Comparison of ENCODE assay signal across 15 cellular contexts in the genomic region with DNA sequence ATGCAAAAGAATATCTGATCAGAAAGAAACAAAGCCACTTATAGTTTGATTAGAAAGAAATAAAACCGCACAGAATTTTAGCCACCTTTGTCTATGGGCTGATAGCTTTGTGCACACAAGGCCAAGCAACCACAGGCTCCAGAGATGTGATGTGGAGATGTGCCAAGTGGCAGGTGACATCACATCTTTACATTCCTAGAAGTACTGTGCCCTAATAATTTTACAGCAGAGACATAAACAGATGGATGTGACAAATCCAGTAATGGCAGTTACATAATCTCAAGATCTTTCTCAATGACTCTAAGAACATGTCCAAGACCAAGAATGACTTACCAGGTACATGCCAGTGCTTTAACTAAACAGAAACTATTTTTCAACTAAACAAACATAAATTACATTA.
A peak's percentile ranks its signal among the peaks of the same experiment; 100 is the strongest.
DNase-seq lines count a peak whose midpoint lies in the region; ATAC-seq and TF ChIP-seq lines count a peak whose summit lies in the region.
"Had no signal": no experiment of that assay in that cellular context is flagged by ENCODE, and none has a peak within 500 bp of the region (broad histone marks: within the 10 kb centered on the region; RNA-seq: fewer than 3 reads in every experiment).

No MANE protein-coding gene starts in this region.

- no peak overlapping the region for H3K23ac ChIP-seq in IMR-90 (ENCODE audit: low read depth, low read length)

- BruUV-seq in IMR-90 (replicated peaks; lab: Mats Ljungman, UMichigan), result no TSS peak

- no peak overlapping the region for H2AFZ ChIP-seq in IMR-90 (replicated peaks; ENCODE audit: low read length, poor library complexity)
- H2AFZ ChIP-seq: GM23248, parathyroid adenoma had no signal

- CTCF ChIA-PET in IMR-90 (lab: Yijun Ruan, JAX), result no interaction called here

- H3K4me1 ChIP-seq in IMR-90 (ENCODE audit: control insufficient read depth, insufficient read depth, low read length) (peaks cover 3% of the 10 kb centered on the region), aorta (ENCODE audit: control insufficient read depth in 1 of 2, insufficient read depth in 2 of 2, low read length in 2 of 2) (no peaks in the 10 kb centered on the region)
- H3K4me1 ChIP-seq: parathyroid adenoma had no signal

- H3K4me3 ChIP-seq in IMR-90 (ENCODE audit: insufficient read depth, low read depth, low read length) (no peak overlapping the region), aorta (ENCODE audit: low read length in 2 of 2) (no peak overlapping the region)
- H3K4me3 ChIP-seq: GM23248 had no signal

- TF ChIP-seq RAD21 in IMR-90 (IDR thresholded peaks at IDR 0.05; ENCODE audit: low read length), result no peak

- H3K9me3 Mint-ChIP-seq in activated T-cell treated with anti-CD3 and anti-CD28 coated beads, Interleukin-2, amount 50 U/mL, for 24 hours, result no peaks in the 10 kb centered on the region
- no peaks in the 10 kb centered on the region for H3K9me3 Mint-ChIP-seq in activated naive CD8-positive, alpha-beta T cell (ENCODE audit: low read depth)
- H3K9me3 Mint-ChIP-seq in natural killer cell, result no peaks in the 10 kb centered on the region

- peak overlapping the region; percentile 74 for H3K27ac Mint-ChIP-seq in activated T-cell treated with anti-CD3 and anti-CD28 coated beads, Interleukin-2, amount 50 U/mL, for 24 hours
- H3K27ac Mint-ChIP-seq in activated naive CD8-positive, alpha-beta T cell, result no peak overlapping the region
- peak overlapping the region; percentile 82 to 86 for H3K27ac Mint-ChIP-seq in natural killer cell

- H3K27ac ChIP-seq in IMR-90 (ENCODE audit: insufficient read depth, low read length) (no peak overlapping the region), aorta (ENCODE audit: low read depth in 1 of 2, low read length in 2 of 2) (no peak overlapping the region)
- H3K27ac ChIP-seq: GM23248, parathyroid adenoma had no signal

- no peak for TF ChIP-seq CTCF in IMR-90 (conservative IDR thresholded peaks at IDR 0.05; ENCODE audit: low read depth, low read length)
- no peak for TF ChIP-seq CTCF in natural killer cell (IDR thresholded peaks at IDR 0.05)
- no peak for TF ChIP-seq CTCF in GM10266 (IDR thresholded peaks at IDR 0.05; ENCODE audit: control insufficient read depth, insufficient read depth, low read depth, missing control alignments)

- no peak overlapping the region for H3K4me3 Mint-ChIP-seq in activated T-cell treated with anti-CD3 and anti-CD28 coated beads, Interleukin-2, amount 50 U/mL, for 24 hours
- peak overlapping the region; percentile 61 for H3K4me3 Mint-ChIP-seq in activated naive CD8-positive, alpha-beta T cell
- peak overlapping the region; percentile 80 for H3K4me3 Mint-ChIP-seq in natural killer cell
- H3K4me3 Mint-ChIP-seq: endodermal cell had no signal

- H2AK5ac ChIP-seq in IMR-90 (ENCODE audit: low read depth, low read length), result no peak overlapping the region

- no peak for DNase-seq in activated T-cell treated with anti-CD3 and anti-CD28 coated beads, Interleukin-2, amount 50 U/mL, for 24 hours
- DNase-seq in activated T-cell treated with anti-CD3 and anti-CD28 coated beads, Interleukin-2, amount 50 U/mL, for 48 hours, result no peak
- DNase-seq in IMR-90 (peak; percentile 5), natural killer cell (no peak), aorta (no peak), GM10266 (ENCODE audit: extremely low spot score) (no peak), DMS153 (lab: John Stamatoyannopoulos, UW) (no peak)
- DNase-seq: activated CD4-positive, alpha-beta T cell treated with anti-CD3 and anti-CD28 coated beads for 1 hour; activated gamma-delta T cell; endodermal cell; GM23248; midbrain had no signal

- no peaks in the 10 kb centered on the region for H3K9me3 ChIP-seq in IMR-90 (ENCODE audit: control insufficient read depth, insufficient read depth, low read length)
- H3K9me3 ChIP-seq in aorta (ENCODE audit: control insufficient read depth, low read length), result no peaks in the 10 kb centered on the region

- no peak overlapping the region for H4K5ac ChIP-seq in IMR-90 (ENCODE audit: low read depth, low read length)

- no peak overlapping the region for H2AK9ac ChIP-seq in IMR-90 (replicated peaks; ENCODE audit: low read depth, low read length, poor library complexity)

- no peak overlapping the region for H3K4ac ChIP-seq in IMR-90 (ENCODE audit: low read depth, low read length)

- H3K56ac ChIP-seq in IMR-90 (ENCODE audit: extremely low read depth, insufficient read depth, low read length), result no peak overlapping the region

- POLR2A ChIA-PET in IMR-90 (lab: Charles Lee; ENCODE audit: unreplicated experiment), result no interaction called here

- dilution Hi-C loops in IMR-90 (cut with HindIII; ENCODE audit: low sequenced_read_pairs, unreplicated experiment), result no loop called here

- no peak overlapping the region for H3K14ac ChIP-seq in IMR-90 (replicated peaks; ENCODE audit: low read depth, low read length)

- H4K20me1 ChIP-seq in IMR-90 (ENCODE audit: insufficient read depth, low read length), result no peaks in the 10 kb centered on the region

- no peak overlapping the region for H2BK5ac ChIP-seq in IMR-90 (ENCODE audit: low read depth, low read length, poor library complexity, severe bottlenecking)

- H4K91ac ChIP-seq in IMR-90 (ENCODE audit: insufficient read depth, low read depth, low read length), result no peak overlapping the region

- WGBS in IMR-90 (ENCODE audit: extremely low coverage in 2 of 2, insufficient read length in 1 of 2), 2 experiments, result no CpG with 5 or more reads among the region's 1 CpG
- 94 to 95% methylated on average over 1 of the region's 1 CpG for WGBS in aorta, 2 donors

- no peak overlapping the region for H2BK120ac ChIP-seq in IMR-90 (ENCODE audit: low read depth, low read length)

- no peaks in the 10 kb centered on the region for H3K36me3 Mint-ChIP-seq in activated T-cell treated with anti-CD3 and anti-CD28 coated beads, Interleukin-2, amount 50 U/mL, for 24 hours (ENCODE audit: low read depth)
- H3K36me3 Mint-ChIP-seq in activated naive CD8-positive, alpha-beta T cell, result peaks cover 4% of the 10 kb centered on the region
- no peaks in the 10 kb centered on the region for H3K36me3 Mint-ChIP-seq in natural killer cell

- no peaks in the 10 kb centered on the region for H3K9me1 ChIP-seq in IMR-90 (ENCODE audit: insufficient read depth, low read length)

- intact Hi-C loops in IMR-90 (cut with micrococcal nuclease), result no loop called here
- intact Hi-C loops in natural killer cell (cut with micrococcal nuclease), result loop anchor here (2.0 to 10.0 kb wide), 2 partner anchors 40 to 242 kb away; a partner anchor contains a TSS
- intact Hi-C loops in aorta (cut with DNase I), result no loop called here

- no peak overlapping the region for H3K4me2 ChIP-seq in IMR-90 (ENCODE audit: low read depth, low read length)

- no peak overlapping the region for H3K9ac ChIP-seq in IMR-90 (ENCODE audit: low read depth, low read length)
- H3K9ac ChIP-seq: GM23248, parathyroid adenoma had no signal

- H2BK20ac ChIP-seq in IMR-90 (ENCODE audit: low read depth, low read length), result no peak overlapping the region

- H2BK15ac ChIP-seq in IMR-90 (ENCODE audit: low read depth, low read length), result no peak overlapping the region

- no peak for TF ChIP-seq POLR2A in IMR-90 (IDR thresholded peaks at IDR 0.05; ENCODE audit: low read depth, low read length)

- H3K18ac ChIP-seq in IMR-90 (ENCODE audit: low read depth, low read length), result no peak overlapping the region

- in situ Hi-C loops in IMR-90 (cut with MboI; ENCODE audit: low sequenced_read_pairs), result no loop called here

- H3K36me3 ChIP-seq in IMR-90 (ENCODE audit: control insufficient read depth, insufficient read depth, low read length), result no peaks in the 10 kb centered on the region
- no peaks in the 10 kb centered on the region for H3K36me3 ChIP-seq in aorta (ENCODE audit: control insufficient read depth in 1 of 2, insufficient read depth in 2 of 2, low read length in 1 of 2)

- no peak for ATAC-seq in IMR-90 (ENCODE audit: low read depth)
- ATAC-seq in natural killer cell, result no peak
- ATAC-seq in aorta (ENCODE audit: low FRiP score), result no peak
- ATAC-seq: HepG2 had no signal

- peaks cover 67% of the 10 kb centered on the region for H3K4me1 Mint-ChIP-seq in activated T-cell treated with anti-CD3 and anti-CD28 coated beads, Interleukin-2, amount 50 U/mL, for 24 hours (ENCODE audit: low read depth)
- peaks cover 78% of the 10 kb centered on the region for H3K4me1 Mint-ChIP-seq in activated naive CD8-positive, alpha-beta T cell (ENCODE audit: low read depth)
- peaks cover 89 to 91% of the 10 kb centered on the region in 2 donors for H3K4me1 Mint-ChIP-seq in natural killer cell

- H3K27me3 Mint-ChIP-seq in activated T-cell treated with anti-CD3 and anti-CD28 coated beads, Interleukin-2, amount 50 U/mL, for 24 hours, result no peaks in the 10 kb centered on the region
- H3K27me3 Mint-ChIP-seq in activated naive CD8-positive, alpha-beta T cell, result no peaks in the 10 kb centered on the region
- no peaks in the 10 kb centered on the region for H3K27me3 Mint-ChIP-seq in natural killer cell (ENCODE audit: low read depth in 2 of 2)

- H4K8ac ChIP-seq in IMR-90 (ENCODE audit: low read depth in 2 of 2, low read length in 2 of 2), result no peak overlapping the region

- H3K79me1 ChIP-seq in IMR-90 (ENCODE audit: low read depth in 1 of 2, low read length in 2 of 2), result no peaks in the 10 kb centered on the region

- no peaks in the 10 kb centered on the region for H3K27me3 ChIP-seq in IMR-90 (ENCODE audit: control insufficient read depth, insufficient read depth, low read length)
- no peaks in the 10 kb centered on the region for H3K27me3 ChIP-seq in aorta (ENCODE audit: control insufficient read depth in 1 of 2, insufficient read depth in 2 of 2, low read length in 1 of 2)

TF ChIP-seq in IMR-90, 13 proteins besides CTCF, POLR2A, EP300 and RAD21 (continues in another document):
- no peak for TF ChIP-seq NFE2L2 (IDR thresholded peaks at IDR 0.05; ENCODE audit: low read depth, low read length)
- no peak for TF ChIP-seq MAFK (IDR thresholded peaks at IDR 0.05; ENCODE audit: low read depth, low read length)
- TF ChIP-seq RFX5 (IDR thresholded peaks at IDR 0.05; ENCODE audit: low read depth, low read length), result no peak
- TF ChIP-seq, protein P1, sequence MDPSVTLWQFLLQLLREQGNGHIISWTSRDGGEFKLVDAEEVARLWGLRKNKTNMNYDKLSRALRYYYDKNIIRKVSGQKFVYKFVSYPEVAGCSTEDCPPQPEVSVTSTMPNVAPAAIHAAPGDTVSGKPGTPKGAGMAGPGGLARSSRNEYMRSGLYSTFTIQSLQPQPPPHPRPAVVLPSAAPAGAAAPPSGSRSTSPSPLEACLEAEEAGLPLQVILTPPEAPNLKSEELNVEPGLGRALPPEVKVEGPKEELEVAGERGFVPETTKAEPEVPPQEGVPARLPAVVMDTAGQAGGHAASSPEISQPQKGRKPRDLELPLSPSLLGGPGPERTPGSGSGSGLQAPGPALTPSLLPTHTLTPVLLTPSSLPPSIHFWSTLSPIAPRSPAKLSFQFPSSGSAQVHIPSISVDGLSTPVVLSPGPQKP (IDR thresholded peaks at IDR 0.05; ENCODE audit: borderline replicate concordance, low read depth, low read length), result no peak
- TF ChIP-seq SMC3 (IDR thresholded peaks at IDR 0.05; ENCODE audit: low read depth, low read length), result no peak
- TF ChIP-seq RCOR1 (IDR thresholded peaks at IDR 0.05; ENCODE audit: insufficient replicate concordance, low read length), result no peak
